20 cellular contexts compared by ENCODE assay signal in the genomic region with DNA sequence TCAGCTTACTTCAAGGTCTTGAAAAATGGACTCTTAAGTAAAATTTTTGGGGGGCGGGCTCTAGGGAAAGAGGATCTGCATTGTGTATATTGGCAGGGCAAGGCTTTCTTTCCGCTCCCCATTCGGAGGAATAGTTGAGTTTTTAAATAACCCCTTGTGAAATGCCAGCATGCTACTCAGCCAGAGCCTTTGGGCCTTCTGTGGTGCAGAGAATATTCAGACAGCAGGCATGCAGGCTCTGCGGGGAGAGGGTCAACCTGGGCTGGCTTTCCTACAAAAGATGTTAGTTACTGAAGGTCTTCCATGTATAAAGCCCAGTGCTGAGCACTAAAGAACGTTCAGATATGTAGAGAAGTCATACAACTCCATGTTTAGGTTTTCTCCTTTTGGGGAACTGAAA. TPM values are rescaled to one million over a fixed set of nuclear protein-coding genes. Genes with fewer than 3 reads are reported as not detected.
DNase-seq lines count a peak whose midpoint lies in the region; ATAC-seq and TF ChIP-seq lines count a peak whose summit lies in the region.
"Had no signal": no experiment of that assay in that cellular context is flagged by ENCODE, and none has a peak within 500 bp of the region (broad histone marks: within the 10 kb centered on the region; RNA-seq: fewer than 3 reads in every experiment).

No MANE protein-coding gene starts in this region.

- H3K4me3 Mint-ChIP-seq in endodermal cell (no peak overlapping the region), mesothelial cell of epicardium (no peak overlapping the region), Caco-2 (ENCODE audit: unreplicated experiment) (no peak overlapping the region)
- H3K4me3 Mint-ChIP-seq: activated naive CD8-positive, alpha-beta T cell treated with anti-CD3 and anti-CD28 coated beads, Interleukin-2, amount 50 U/mL, for 24 hours; activated T-helper 17 cell treated with anti-CD3 and anti-CD28 coated beads, Interleukin-2, amount 50 U/mL, for 72 hours; T-helper 1 cell treated with Interleukin-12 subunit alpha and Interleukin-12 subunit beta and Interleukin-4 antibody, amounts not matched to agents 30 μg/mL and 1 μg/mL, for 36 hours had no signal

- H3K36me3 ChIP-seq in HUES64 (ENCODE audit: insufficient read depth, low read length) (no peaks in the 10 kb centered on the region), endodermal cell (ENCODE audit: control insufficient read depth, insufficient read depth, low read length) (no peaks in the 10 kb centered on the region), tibial artery (no peaks in the 10 kb centered on the region), Caco-2 (ENCODE audit: control insufficient read depth, insufficient read depth, low read length) (no peaks in the 10 kb centered on the region)
- H3K36me3 ChIP-seq: BE2C, left lung had no signal

- H3K36me3 Mint-ChIP-seq in endodermal cell (ENCODE audit: low read depth) (no peaks in the 10 kb centered on the region), mesothelial cell of epicardium (no peaks in the 10 kb centered on the region), Caco-2 (ENCODE audit: insufficient read depth, unreplicated experiment) (no peaks in the 10 kb centered on the region)

- no TSS peak for BruUV-seq in Caco-2 (replicated peaks; lab: Mats Ljungman, UMichigan)

- H3K9me3 Mint-ChIP-seq in endodermal cell (no peaks in the 10 kb centered on the region), mesothelial cell of epicardium (no peaks in the 10 kb centered on the region), Caco-2 (ENCODE audit: unreplicated experiment) (peaks cover 9% of the 10 kb centered on the region)
- H3K9me3 Mint-ChIP-seq: T-helper 1 cell treated with Interleukin-12 subunit alpha and Interleukin-12 subunit beta and Interleukin-4 antibody, amounts not matched to agents 30 μg/mL and 1 μg/mL, for 36 hours had no signal

- peak; percentile 68 for DNase-seq in endodermal cell
- DNase-seq in mesothelial cell of epicardium (ENCODE audit: low spot score in 2 of 2, unreplicated experiment in 2 of 2), result no peak
- DNase-seq in tibial artery, result no peak
- no peak for DNase-seq in Caco-2
- DNase-seq in hippocampal formation (lab: John Stamatoyannopoulos, UW), result no peak
- DNase-seq: activated naive CD8-positive, alpha-beta T cell treated with anti-CD3 and anti-CD28 coated beads, Interleukin-2, amount 50 U/mL, for 24 hours; BE2C; GOT3; left lung; NCI-H1092 treated with DMSO at 0.1 percent for 48 hours; NCI-H2081 treated with DMSO at 0.1 percent for 48 hours; NCI-H510A treated with DMSO at 0.1 percent for 48 hours; SHP77; stimulated activated CD4-positive, alpha-beta T cell treated with anti-CD3 and anti-CD28 coated beads, Interleukin-1b, Interleukin-23, amount 100 ng/mL, for 48 hours had no signal

- H3K27ac ChIP-seq in HUES64 (ENCODE audit: low read depth, low read length), result peak overlapping the region; percentile 51; the same call in 1 of the 2 replicates
- H3K27ac ChIP-seq in endodermal cell (ENCODE audit: low read depth, low read length), result no peak overlapping the region
- H3K27ac ChIP-seq in tibial artery, result peak overlapping the region; percentile 64 to 78
- H3K27ac ChIP-seq: left lung had no signal

- ATAC-seq in HG02798 (IDR thresholded peaks at IDR 0.05; ENCODE audit: poor library complexity, unreplicated experiment), result no peak
- ATAC-seq: activated naive CD8-positive, alpha-beta T cell treated with anti-CD3 and anti-CD28 coated beads, Interleukin-2, amount 50 U/mL, for 24 hours; activated T-helper 17 cell treated with anti-CD3 and anti-CD28 coated beads, Interleukin-2, amount 50 U/mL, for 72 hours had no signal

- peaks cover 17% of the 10 kb centered on the region for H3K4me1 ChIP-seq in HUES64 (ENCODE audit: insufficient read depth, low read length)
- no peaks in the 10 kb centered on the region for H3K4me1 ChIP-seq in endodermal cell (ENCODE audit: control insufficient read depth, insufficient read depth, low read length)
- peaks cover 0 to 57% (median 21%) of the 10 kb centered on the region in 4 donors for H3K4me1 ChIP-seq in tibial artery
- no peaks in the 10 kb centered on the region for H3K4me1 ChIP-seq in Caco-2
- H3K4me1 ChIP-seq: BE2C, left lung had no signal

- H3K27me3 ChIP-seq in HUES64 (ENCODE audit: insufficient read depth, low read length), result no peaks in the 10 kb centered on the region
- no peaks in the 10 kb centered on the region for H3K27me3 ChIP-seq in endodermal cell (ENCODE audit: control insufficient read depth, insufficient read depth, low read length, poor library complexity, severe bottlenecking)
- H3K27me3 ChIP-seq in tibial artery, result no peaks in the 10 kb centered on the region
- H3K27me3 ChIP-seq in Caco-2 (replicated peaks; ENCODE audit: control insufficient read depth, insufficient read depth, low read length), result no peaks in the 10 kb centered on the region
- H3K27me3 ChIP-seq: left lung had no signal

- no peak overlapping the region for H3K9ac ChIP-seq in HUES64 (ENCODE audit: low read depth, low read length)
- no peak overlapping the region for H3K9ac ChIP-seq in endodermal cell (ENCODE audit: extremely low read depth, low read length, poor library complexity, severe bottlenecking)

- peak overlapping the region; percentile 45 for H3K27ac Mint-ChIP-seq in endodermal cell
- H3K27ac Mint-ChIP-seq in mesothelial cell of epicardium, result peak overlapping the region; percentile 87
- no peak overlapping the region for H3K27ac Mint-ChIP-seq in Caco-2 (ENCODE audit: unreplicated experiment)
- H3K27ac Mint-ChIP-seq: activated naive CD8-positive, alpha-beta T cell treated with anti-CD3 and anti-CD28 coated beads, Interleukin-2, amount 50 U/mL, for 24 hours; activated T-helper 17 cell treated with anti-CD3 and anti-CD28 coated beads, Interleukin-2, amount 50 U/mL, for 72 hours; T-helper 1 cell treated with Interleukin-12 subunit alpha and Interleukin-12 subunit beta and Interleukin-4 antibody, amounts not matched to agents 30 μg/mL and 1 μg/mL, for 36 hours had no signal

- intact Hi-C loops in tibial artery (cut with DNase I; ENCODE audit: low total_unique reads) (no loop called here), Caco-2 (cut with micrococcal nuclease; ENCODE audit: unreplicated experiment) (no loop called here)

- H3K27me3 Mint-ChIP-seq in endodermal cell (ENCODE audit: insufficient read depth), result no peaks in the 10 kb centered on the region
- H3K27me3 Mint-ChIP-seq in mesothelial cell of epicardium (ENCODE audit: low read depth), result no peaks in the 10 kb centered on the region
- H3K27me3 Mint-ChIP-seq in Caco-2 (ENCODE audit: insufficient read depth, unreplicated experiment), result peaks cover 6% of the 10 kb centered on the region

- no peak overlapping the region for H3K4me3 ChIP-seq in HUES64 (ENCODE audit: low read length)
- H3K4me3 ChIP-seq in endodermal cell (ENCODE audit: low read length), result no peak overlapping the region
- H3K4me3 ChIP-seq in tibial artery, result peak overlapping the region; percentile 22 to 31
- no peak overlapping the region for H3K4me3 ChIP-seq in Caco-2 (ENCODE audit: low read depth, low read length)
- H3K4me3 ChIP-seq: left lung had no signal

- POLR2A ChIA-PET in Caco-2 (lab: Charles Lee), result no interaction called here

- no peaks in the 10 kb centered on the region for H3K9me3 ChIP-seq in HUES64 (ENCODE audit: insufficient read depth, low read depth, low read length)
- H3K9me3 ChIP-seq in endodermal cell (ENCODE audit: control insufficient read depth, low read length), result no peaks in the 10 kb centered on the region
- no peaks in the 10 kb centered on the region for H3K9me3 ChIP-seq in tibial artery
- H3K9me3 ChIP-seq in Caco-2, result no peaks in the 10 kb centered on the region
- H3K9me3 ChIP-seq: BE2C, left lung had no signal

- CTCF ChIA-PET in Caco-2 (lab: Charles Lee), result no interaction called here

- H3K4me1 Mint-ChIP-seq in endodermal cell (peaks cover 5% of the 10 kb centered on the region), mesothelial cell of epicardium (peaks cover 30% of the 10 kb centered on the region), Caco-2 (ENCODE audit: low read depth, unreplicated experiment) (no peaks in the 10 kb centered on the region)
- H3K4me1 Mint-ChIP-seq: activated naive CD8-positive, alpha-beta T cell treated with anti-CD3 and anti-CD28 coated beads, Interleukin-2, amount 50 U/mL, for 24 hours; activated T-helper 17 cell treated with anti-CD3 and anti-CD28 coated beads, Interleukin-2, amount 50 U/mL, for 72 hours had no signal

- 46% methylated on average over 5 of the region's 5 CpGs for WGBS in HUES64
- WGBS in endodermal cell (ENCODE audit: insufficient coverage in 1 of 2, insufficient read length in 1 of 2), 2 experiments, result 58 to 67% methylated on average over 5 of the region's 5 CpGs

- TF ChIP-seq CTCF in endodermal cell (conservative IDR thresholded peaks at IDR 0.05), result no peak
- no peak for TF ChIP-seq CTCF in mesothelial cell of epicardium (IDR thresholded peaks at IDR 0.05; ENCODE audit: unreplicated experiment)
- TF ChIP-seq CTCF in tibial artery (IDR thresholded peaks at IDR 0.05), result no peak
- TF ChIP-seq CTCF in Caco-2 (IDR thresholded peaks at IDR 0.05; ENCODE audit: insufficient read depth in 1 of 2, low read depth in 1 of 2, low read length in 1 of 2, severe bottlenecking in 1 of 2, unreplicated experiment in 1 of 2), result no peak

RNA-seq across cellular contexts. Expression of gene ADAMTSL3, which starts 40.6 kb away (rescaled TPM):
- 0.10 TPM for polyA plus RNA-seq in HUES64 (2013, experiment 1 of 2)
- polyA plus RNA-seq in HUES64 (2013, experiment 2 of 2), result 0.25 TPM
- total RNA-seq in endodermal cell (1 to 10 TPM in 1 of 2 donors, under 1 TPM in 1; 0.79 to 3.4 TPM), mesothelial cell of epicardium (13.2 to 14.3 TPM (median 13.9 TPM) in 3 replicates), Caco-2 (2022) (0.07 TPM in 1 of 2 replicates, not detected in the other)
- 0.46 TPM for polyA plus RNA-seq in endodermal cell (2013, experiment 1 of 2)
- polyA plus RNA-seq in endodermal cell (2013, experiment 2 of 2), result 0.33 TPM
- total RNA-seq: activated CD8-positive, alpha-beta memory T cell treated with anti-CD3 and anti-CD28 coated beads for 36 hours; activated T-helper 17 cell treated with anti-CD3 and anti-CD28 coated beads, Interleukin-2, amount 50 U/mL, for 72 hours; pulmonary artery endothelial cell had no signal

Comparison
In these comparisons a context has a peak if more than half of its experiments do, and no peak if none do; other contexts are left out.
1. H3K4me3 ChIP-seq: peak in tibial artery (2 of 2); none in HUES64 (single experiment), endodermal cell (single experiment) and Caco-2 (single experiment).